In the genomic region with DNA sequence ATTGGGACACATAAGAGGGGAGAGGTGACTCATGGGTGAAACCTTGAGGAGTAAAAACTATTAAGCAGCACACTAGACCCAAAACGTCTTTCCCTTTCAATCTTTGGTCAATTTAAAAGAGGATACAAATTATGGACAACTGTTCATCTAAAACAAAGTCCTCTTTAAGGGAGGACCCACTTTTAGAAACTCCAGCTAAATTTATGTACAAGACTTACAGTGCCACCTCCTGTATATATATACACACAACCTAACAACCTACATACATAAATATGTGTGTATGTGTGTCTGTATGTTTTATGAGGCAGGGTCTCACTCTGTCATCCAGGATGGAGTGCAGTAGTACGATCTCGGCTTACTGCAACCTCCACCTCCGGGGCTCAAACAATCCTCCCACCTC, we compare ENCODE assay signal across 17 cellular contexts. TPM values are rescaled to one million over a fixed set of nuclear protein-coding genes. Genes with fewer than 3 reads are reported as not detected.
DNase-seq lines count a peak whose midpoint lies in the region; ATAC-seq and TF ChIP-seq lines count a peak whose summit lies in the region.
"Had no signal": no experiment of that assay in that cellular context is flagged by ENCODE, and none has a peak within 500 bp of the region (broad histone marks: within the 10 kb centered on the region; RNA-seq: fewer than 3 reads in every experiment).

No MANE protein-coding gene starts in this region.

- in situ Hi-C loops in astrocyte of the spinal cord (cut with HindIII; ENCODE audit: low sequenced_read_pairs) = no loop called here

- ATAC-seq in natural killer cell (peak in 2 of 3 donors; percentile 55 to 61), HG03280 (IDR thresholded peaks at IDR 0.05; ENCODE audit: unreplicated experiment) (no peak)
- no peak for ATAC-seq in natural killer cell treated with Interleukin-12 subunit alpha and Interleukin-12 subunit beta and Interleukin-15 and Interleukin-18, amount 100 ng/mL, for 72 hours
- ATAC-seq: mucosa of descending colon, pancreas, upper lobe of right lung had no signal

- peaks cover 3 to 7% of the 10 kb centered on the region in 2 donors for H3K27me3 Mint-ChIP-seq in natural killer cell (ENCODE audit: low read depth in 2 of 2)
- H3K27me3 Mint-ChIP-seq in natural killer cell treated with Interleukin-12 subunit alpha and Interleukin-12 subunit beta and Interleukin-15 and Interleukin-18, amount 100 ng/mL, for 72 hours = peaks cover 0 to 17% of the 10 kb centered on the region in 2 donors
- H3K27me3 Mint-ChIP-seq in osteocyte (ENCODE audit: unreplicated experiment) = peaks cover 55% of the 10 kb centered on the region
- H3K27me3 Mint-ChIP-seq in activated T-helper 1 cell treated with anti-CD3 and anti-CD28 coated beads, Interleukin-12 subunit alpha, Interleukin-12 subunit beta, Interleukin-2, Interleukin-4 antibody, amounts not matched to agents 30 ng/mL and 10 ng/mL and 1 ng/mL, durations not matched to agents 14 hours and 24 hours and 36 hours (ENCODE audit: insufficient read depth) = peaks cover 5% of the 10 kb centered on the region

- no peak overlapping the region for H3K4me3 ChIP-seq in astrocyte of the spinal cord (ENCODE audit: low read depth, low read length)
- H3K4me3 ChIP-seq: mucosa of descending colon, pancreas, upper lobe of right lung had no signal

- intact Hi-C loops in natural killer cell (cut with micrococcal nuclease) = loop anchor here (1.0 to 5.0 kb wide), 2 partner anchors 110 to 240 kb away; no protein-coding TSS in a partner anchor
- intact Hi-C loops in activated T-helper 1 cell treated with anti-CD3 and anti-CD28 coated beads, Interleukin-12 subunit alpha, Interleukin-12 subunit beta, Interleukin-2, Interleukin-4 antibody, amounts not matched to agents 30 ng/mL and 10 ng/mL and 1 ng/mL, durations not matched to agents 14 hours and 24 hours and 36 hours (cut with micrococcal nuclease) = no loop called here

- no peaks in the 10 kb centered on the region for H3K9me3 Mint-ChIP-seq in natural killer cell
- H3K9me3 Mint-ChIP-seq in natural killer cell treated with Interleukin-12 subunit alpha and Interleukin-12 subunit beta and Interleukin-15 and Interleukin-18, amount 100 ng/mL, for 72 hours = no peaks in the 10 kb centered on the region
- H3K9me3 Mint-ChIP-seq in osteocyte (ENCODE audit: unreplicated experiment) = no peaks in the 10 kb centered on the region
- H3K9me3 Mint-ChIP-seq in activated T-helper 1 cell treated with anti-CD3 and anti-CD28 coated beads, Interleukin-12 subunit alpha, Interleukin-12 subunit beta, Interleukin-2, Interleukin-4 antibody, amounts not matched to agents 30 ng/mL and 10 ng/mL and 1 ng/mL, durations not matched to agents 14 hours and 24 hours and 36 hours = no peaks in the 10 kb centered on the region

- TF ChIP-seq CTCF in natural killer cell (IDR thresholded peaks at IDR 0.05) = peak; percentile 58
- peak; percentile 21 for TF ChIP-seq CTCF in astrocyte of the spinal cord (IDR thresholded peaks at IDR 0.05; ENCODE audit: low read depth, low read length)
- peak; percentile 25 for TF ChIP-seq CTCF in osteocyte (IDR thresholded peaks at IDR 0.05)

- no peaks in the 10 kb centered on the region for H3K36me3 Mint-ChIP-seq in natural killer cell
- no peaks in the 10 kb centered on the region for H3K36me3 Mint-ChIP-seq in natural killer cell treated with Interleukin-12 subunit alpha and Interleukin-12 subunit beta and Interleukin-15 and Interleukin-18, amount 100 ng/mL, for 72 hours
- H3K36me3 Mint-ChIP-seq in osteocyte (ENCODE audit: unreplicated experiment) = no peaks in the 10 kb centered on the region
- no peaks in the 10 kb centered on the region for H3K36me3 Mint-ChIP-seq in activated T-helper 1 cell treated with anti-CD3 and anti-CD28 coated beads, Interleukin-12 subunit alpha, Interleukin-12 subunit beta, Interleukin-2, Interleukin-4 antibody, amounts not matched to agents 30 ng/mL and 10 ng/mL and 1 ng/mL, durations not matched to agents 14 hours and 24 hours and 36 hours (ENCODE audit: low read depth)

- H3K4me3 Mint-ChIP-seq in natural killer cell (no peak overlapping the region), osteocyte (ENCODE audit: unreplicated experiment) (no peak overlapping the region)
- H3K4me3 Mint-ChIP-seq in natural killer cell treated with Interleukin-12 subunit alpha and Interleukin-12 subunit beta and Interleukin-15 and Interleukin-18, amount 100 ng/mL, for 72 hours = no peak overlapping the region
- H3K4me3 Mint-ChIP-seq in activated T-helper 1 cell treated with anti-CD3 and anti-CD28 coated beads, Interleukin-12 subunit alpha, Interleukin-12 subunit beta, Interleukin-2, Interleukin-4 antibody, amounts not matched to agents 30 ng/mL and 10 ng/mL and 1 ng/mL, durations not matched to agents 14 hours and 24 hours and 36 hours = no peak overlapping the region
- H3K4me3 Mint-ChIP-seq: T-helper 1 cell treated with Interleukin-12 subunit alpha and Interleukin-12 subunit beta and Interleukin-4 antibody, amounts not matched to agents 30 μg/mL and 1 μg/mL, for 36 hours had no signal

- H3K27ac Mint-ChIP-seq in natural killer cell (no peak overlapping the region), osteocyte (ENCODE audit: unreplicated experiment) (no peak overlapping the region)
- no peak overlapping the region for H3K27ac Mint-ChIP-seq in natural killer cell treated with Interleukin-12 subunit alpha and Interleukin-12 subunit beta and Interleukin-15 and Interleukin-18, amount 100 ng/mL, for 72 hours
- no peak overlapping the region for H3K27ac Mint-ChIP-seq in activated T-helper 1 cell treated with anti-CD3 and anti-CD28 coated beads, Interleukin-12 subunit alpha, Interleukin-12 subunit beta, Interleukin-2, Interleukin-4 antibody, amounts not matched to agents 30 ng/mL and 10 ng/mL and 1 ng/mL, durations not matched to agents 14 hours and 24 hours and 36 hours
- H3K27ac Mint-ChIP-seq: T-helper 1 cell treated with Interleukin-12 subunit alpha and Interleukin-12 subunit beta and Interleukin-4 antibody, amounts not matched to agents 30 μg/mL and 1 μg/mL, for 36 hours had no signal

- DNase-seq in natural killer cell (no peak), NAMALWA (ENCODE audit: low spot score) (peak; percentile 28), astrocyte of the spinal cord (ENCODE audit: low read depth, low spot score) (peak; percentile 40), osteocyte (ENCODE audit: extremely low spot score, unreplicated experiment) (no peak)
- no peak for DNase-seq in natural killer cell treated with Interleukin-12 subunit alpha and Interleukin-12 subunit beta and Interleukin-15 and Interleukin-18, amount 100 ng/mL, for 72 hours (ENCODE audit: low spot score)
- DNase-seq in activated T-helper 1 cell treated with anti-CD3 and anti-CD28 coated beads, Interleukin-12 subunit alpha, Interleukin-12 subunit beta, Interleukin-2, Interleukin-4 antibody, amounts not matched to agents 30 ng/mL and 10 ng/mL and 1 ng/mL, durations not matched to agents 14 hours and 24 hours and 36 hours (ENCODE audit: low spot score) = no peak
- no peak for DNase-seq in central memory CD4-positive, alpha-beta T cell
- DNase-seq: activated CD4-positive, alpha-beta T cell treated with anti-CD3 and anti-CD28 coated beads for 1 hour; cerebellar nuclear complex; hypothalamus; mucosa of descending colon; NCI-H146; NCI-H446 treated with DMSO at 0.1 percent for 48 hours; pancreas; upper lobe of right lung had no signal

- H3K4me1 Mint-ChIP-seq in natural killer cell = no peaks in the 10 kb centered on the region
- peaks cover 7 to 9% of the 10 kb centered on the region in 2 donors for H3K4me1 Mint-ChIP-seq in natural killer cell treated with Interleukin-12 subunit alpha and Interleukin-12 subunit beta and Interleukin-15 and Interleukin-18, amount 100 ng/mL, for 72 hours (ENCODE audit: low read depth in 2 of 2)
- H3K4me1 Mint-ChIP-seq in osteocyte (ENCODE audit: unreplicated experiment) = peaks cover 1% of the 10 kb centered on the region
- H3K4me1 Mint-ChIP-seq in activated T-helper 1 cell treated with anti-CD3 and anti-CD28 coated beads, Interleukin-12 subunit alpha, Interleukin-12 subunit beta, Interleukin-2, Interleukin-4 antibody, amounts not matched to agents 30 ng/mL and 10 ng/mL and 1 ng/mL, durations not matched to agents 14 hours and 24 hours and 36 hours (ENCODE audit: low read depth) = peaks cover 48% of the 10 kb centered on the region

RNA-seq across cellular contexts. Expression of gene ZC3HAV1, which starts 18.1 kb away (rescaled TPM):
- 100 to 1,000 TPM; 129 to 153 (median 137) TPM for total RNA-seq in natural killer cell
- 100 to 1,000 TPM in 1 of 2 donors, 10 to 100 TPM in 1; 88.2 to 104 TPM for total RNA-seq in natural killer cell treated with Interleukin-12 subunit alpha and Interleukin-12 subunit beta and Interleukin-15 and Interleukin-18, amount 100 ng/mL, for 72 hours
- 42.7 and 43.0 TPM in 2 replicates for total RNA-seq in osteocyte
- total RNA-seq in activated T-helper 1 cell treated with anti-CD3 and anti-CD28 coated beads, Interleukin-12 subunit alpha, Interleukin-12 subunit beta, Interleukin-2, Interleukin-4 antibody, amounts not matched to agents 30 ng/mL and 10 ng/mL and 1 ng/mL, durations not matched to agents 14 hours and 24 hours and 36 hours = 89.7 and 90.0 TPM in 2 replicates

Comparison
In these comparisons a context has a peak if more than half of its experiments do, and no peak if none do; other contexts are left out.
1. ATAC-seq: peak in natural killer cell (2 of 3); none in natural killer cell treated with Interleukin-12 subunit alpha and Interleukin-12 subunit beta and Interleukin-15 and Interleukin-18, amount 100 ng/mL, for 72 hours (0 of 2) and HG03280 (single experiment).
2. DNase-seq: peak in NAMALWA (single experiment) and astrocyte of the spinal cord (single experiment); none in natural killer cell (single experiment), natural killer cell treated with Interleukin-12 subunit alpha and Interleukin-12 subunit beta and Interleukin-15 and Interleukin-18, amount 100 ng/mL, for 72 hours (single experiment), osteocyte (single experiment), activated T-helper 1 cell treated with anti-CD3 and anti-CD28 coated beads, Interleukin-12 subunit alpha, Interleukin-12 subunit beta, Interleukin-2, Interleukin-4 antibody, amounts not matched to agents 30 ng/mL and 10 ng/mL and 1 ng/mL, durations not matched to agents 14 hours and 24 hours and 36 hours (single experiment) and central memory CD4-positive, alpha-beta T cell (single experiment).
3. Peak in every context shown above with its lines, with median percentiles within 50 percentile points of each other: CTCF ChIP-seq.